ENCODE assay signal across 2 cellular contexts in the genomic region with DNA sequence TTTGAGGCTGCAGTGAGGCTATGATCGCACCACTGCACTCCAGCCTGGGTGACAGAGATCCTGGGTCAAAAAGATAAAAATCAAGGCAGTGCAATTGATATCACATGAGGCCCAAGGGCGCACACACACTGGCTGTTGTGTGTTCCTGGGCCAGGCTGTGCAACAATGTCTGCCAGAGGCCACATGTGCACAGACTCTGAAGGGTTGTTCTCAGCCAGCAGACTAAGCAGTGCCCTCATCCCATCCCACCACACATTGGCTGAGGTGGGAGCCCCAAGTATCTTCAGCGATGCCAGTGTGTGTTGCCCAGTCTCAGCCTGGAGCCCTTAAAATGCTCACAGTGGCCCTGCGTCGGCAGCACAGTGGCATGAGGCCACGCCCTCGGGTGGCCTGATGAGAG.
TF ChIP-seq lines count a peak whose summit lies in the region.

No MANE protein-coding gene starts in this region.

TF ChIP-seq in SK-N-SH, 30 proteins besides CTCF, POLR2A, EP300 and RAD21:
- TF ChIP-seq GATA2 (CRISPR knock-in tag; IDR thresholded peaks at IDR 0.05), result 0 out of 2 replicates have a peak, but pooled peaks have one; percentile 15
- TF ChIP-seq FOSL2 (IDR thresholded peaks at IDR 0.05; ENCODE audit: borderline replicate concordance, low read depth), result no peak

TF ChIP-seq in SK-N-SH treated with all-trans-retinoic acid at 6 μM for 48 hours, 23 proteins besides CTCF, POLR2A, EP300 and RAD21:
- TF ChIP-seq ESRRG (CRISPR knock-in tag; IDR thresholded peaks at IDR 0.05), result no peak
- TF ChIP-seq GLIS3 (CRISPR knock-in tag; IDR thresholded peaks at IDR 0.05), result no peak
- no peak for TF ChIP-seq BACH2 (CRISPR knock-in tag; IDR thresholded peaks at IDR 0.05; ENCODE audit: borderline replicate concordance)
- TF ChIP-seq, protein P1, sequence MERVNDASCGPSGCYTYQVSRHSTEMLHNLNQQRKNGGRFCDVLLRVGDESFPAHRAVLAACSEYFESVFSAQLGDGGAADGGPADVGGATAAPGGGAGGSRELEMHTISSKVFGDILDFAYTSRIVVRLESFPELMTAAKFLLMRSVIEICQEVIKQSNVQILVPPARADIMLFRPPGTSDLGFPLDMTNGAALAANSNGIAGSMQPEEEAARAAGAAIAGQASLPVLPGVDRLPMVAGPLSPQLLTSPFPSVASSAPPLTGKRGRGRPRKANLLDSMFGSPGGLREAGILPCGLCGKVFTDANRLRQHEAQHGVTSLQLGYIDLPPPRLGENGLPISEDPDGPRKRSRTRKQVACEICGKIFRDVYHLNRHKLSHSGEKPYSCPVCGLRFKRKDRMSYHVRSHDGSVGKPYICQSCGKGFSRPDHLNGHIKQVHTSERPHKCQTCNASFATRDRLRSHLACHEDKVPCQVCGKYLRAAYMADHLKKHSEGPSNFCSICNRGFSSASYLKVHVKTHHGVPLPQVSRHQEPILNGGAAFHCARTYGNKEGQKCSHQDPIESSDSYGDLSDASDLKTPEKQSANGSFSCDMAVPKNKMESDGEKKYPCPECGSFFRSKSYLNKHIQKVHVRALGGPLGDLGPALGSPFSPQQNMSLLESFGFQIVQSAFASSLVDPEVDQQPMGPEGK (CRISPR knock-in tag; IDR thresholded peaks at IDR 0.05; ENCODE audit: borderline replicate concordance), result no peak
- TF ChIP-seq ARNTL (CRISPR knock-in tag; IDR thresholded peaks at IDR 0.05; ENCODE audit: borderline replicate concordance, low read depth), result no peak
- no peak for TF ChIP-seq ZFP30 (CRISPR knock-in tag; IDR thresholded peaks at IDR 0.05)
- TF ChIP-seq POU6F1 (CRISPR knock-in tag; IDR thresholded peaks at IDR 0.05; ENCODE audit: borderline replicate concordance, low read depth), result no peak
- no peak for TF ChIP-seq CSRNP3 (CRISPR knock-in tag; IDR thresholded peaks at IDR 0.05)
- no peak for TF ChIP-seq CREB5 (CRISPR knock-in tag; IDR thresholded peaks at IDR 0.05; ENCODE audit: low read depth)
- no peak for TF ChIP-seq ZNF8 (CRISPR knock-in tag; IDR thresholded peaks at IDR 0.05)
- TF ChIP-seq PPARA (CRISPR knock-in tag; IDR thresholded peaks at IDR 0.05; ENCODE audit: borderline replicate concordance), result no peak
- no peak for TF ChIP-seq ZFP3 (CRISPR knock-in tag; IDR thresholded peaks at IDR 0.05)
- TF ChIP-seq ZNF565 (CRISPR knock-in tag; conservative IDR thresholded peaks at IDR 0.05; ENCODE audit: low read depth), result no peak
- TF ChIP-seq SNAI2 (CRISPR knock-in tag; IDR thresholded peaks at IDR 0.05), result no peak
- TF ChIP-seq TCF4 (CRISPR knock-in tag; IDR thresholded peaks at IDR 0.05; ENCODE audit: borderline replicate concordance), result no peak
- no peak for TF ChIP-seq CSDC2 (CRISPR knock-in tag; IDR thresholded peaks at IDR 0.05)
- no peak for TF ChIP-seq RARB (CRISPR knock-in tag; IDR thresholded peaks at IDR 0.05)
